1 cellular context compared by ENCODE assay signal in the genomic region with DNA sequence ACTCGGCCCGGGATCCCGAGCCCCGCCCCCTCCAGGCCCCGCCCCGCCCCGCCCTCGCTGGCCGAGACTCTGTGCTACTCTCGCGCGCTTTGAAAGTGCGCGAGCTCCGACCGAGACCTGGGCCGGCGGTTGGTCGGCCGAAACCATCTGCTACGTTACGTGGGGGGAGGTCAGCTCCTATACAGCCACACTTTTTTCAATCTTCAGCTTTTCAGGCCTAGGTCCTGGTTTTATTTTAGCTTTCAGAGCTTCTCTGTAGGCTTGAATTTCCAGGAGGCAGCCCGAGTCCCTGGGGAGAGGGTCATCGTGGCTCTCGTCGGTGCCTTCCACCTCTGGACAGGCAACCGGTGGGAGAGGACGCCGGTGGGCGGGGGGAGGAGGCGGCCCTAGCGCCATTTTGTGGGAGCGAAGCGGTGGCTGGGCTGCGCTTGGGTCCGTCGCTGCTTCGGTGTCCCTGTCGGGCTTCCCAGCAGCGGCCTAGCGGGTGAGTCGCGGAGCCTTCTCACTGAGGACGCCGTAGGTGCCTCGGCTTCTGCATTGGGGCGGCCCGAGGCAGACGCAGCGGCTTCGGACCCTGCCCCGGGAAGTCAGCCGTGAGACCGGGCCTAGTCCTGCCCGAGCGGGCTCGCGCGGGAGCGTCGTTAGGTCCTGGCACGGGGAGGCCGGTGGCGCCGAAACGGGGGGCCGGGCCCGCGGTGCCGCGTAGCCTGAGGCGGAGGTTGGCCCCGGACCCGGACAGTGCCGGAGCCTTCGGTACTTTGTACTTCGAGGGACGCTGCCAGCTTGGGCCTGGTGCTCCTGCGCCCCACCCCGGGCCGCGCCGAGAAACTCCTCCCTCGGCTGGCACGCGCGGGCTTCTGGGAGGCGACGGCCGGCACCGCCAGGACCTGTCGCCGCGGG.
A peak's percentile ranks its signal among the peaks of the same experiment; 100 is the strongest.
TF ChIP-seq lines count a peak whose summit lies in the region.

A gene (plus strand): TSS at position 395 of the 900 bp plus-strand sequence. CDS start 1,074 bp downstream, outside the sequence.

TF ChIP-seq in HepG2, 621 proteins besides CTCF, POLR2A, EP300 and RAD21 (continued from another document and continues in another):
- TF ChIP-seq, protein P1, sequence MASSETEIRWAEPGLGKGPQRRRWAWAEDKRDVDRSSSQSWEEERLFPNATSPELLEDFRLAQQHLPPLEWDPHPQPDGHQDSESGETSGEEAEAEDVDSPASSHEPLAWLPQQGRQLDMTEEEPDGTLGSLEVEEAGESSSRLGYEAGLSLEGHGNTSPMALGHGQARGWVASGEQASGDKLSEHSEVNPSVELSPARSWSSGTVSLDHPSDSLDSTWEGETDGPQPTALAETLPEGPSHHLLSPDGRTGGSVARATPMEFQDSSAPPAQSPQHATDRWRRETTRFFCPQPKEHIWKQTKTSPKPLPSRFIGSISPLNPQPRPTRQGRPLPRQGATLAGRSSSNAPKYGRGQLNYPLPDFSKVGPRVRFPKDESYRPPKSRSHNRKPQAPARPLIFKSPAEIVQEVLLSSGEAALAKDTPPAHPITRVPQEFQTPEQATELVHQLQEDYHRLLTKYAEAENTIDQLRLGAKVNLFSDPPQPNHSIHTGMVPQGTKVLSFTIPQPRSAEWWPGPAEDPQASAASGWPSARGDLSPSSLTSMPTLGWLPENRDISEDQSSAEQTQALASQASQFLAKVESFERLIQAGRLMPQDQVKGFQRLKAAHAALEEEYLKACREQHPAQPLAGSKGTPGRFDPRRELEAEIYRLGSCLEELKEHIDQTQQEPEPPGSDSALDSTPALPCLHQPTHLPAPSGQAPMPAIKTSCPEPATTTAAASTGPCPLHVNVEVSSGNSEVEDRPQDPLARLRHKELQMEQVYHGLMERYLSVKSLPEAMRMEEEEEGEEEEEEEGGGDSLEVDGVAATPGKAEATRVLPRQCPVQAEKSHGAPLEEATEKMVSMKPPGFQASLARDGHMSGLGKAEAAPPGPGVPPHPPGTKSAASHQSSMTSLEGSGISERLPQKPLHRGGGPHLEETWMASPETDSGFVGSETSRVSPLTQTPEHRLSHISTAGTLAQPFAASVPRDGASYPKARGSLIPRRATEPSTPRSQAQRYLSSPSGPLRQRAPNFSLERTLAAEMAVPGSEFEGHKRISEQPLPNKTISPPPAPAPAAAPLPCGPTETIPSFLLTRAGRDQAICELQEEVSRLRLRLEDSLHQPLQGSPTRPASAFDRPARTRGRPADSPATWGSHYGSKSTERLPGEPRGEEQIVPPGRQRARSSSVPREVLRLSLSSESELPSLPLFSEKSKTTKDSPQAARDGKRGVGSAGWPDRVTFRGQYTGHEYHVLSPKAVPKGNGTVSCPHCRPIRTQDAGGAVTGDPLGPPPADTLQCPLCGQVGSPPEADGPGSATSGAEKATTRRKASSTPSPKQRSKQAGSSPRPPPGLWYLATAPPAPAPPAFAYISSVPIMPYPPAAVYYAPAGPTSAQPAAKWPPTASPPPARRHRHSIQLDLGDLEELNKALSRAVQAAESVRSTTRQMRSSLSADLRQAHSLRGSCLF (CRISPR knock-in tag; IDR thresholded peaks at IDR 0.05; ENCODE audit: borderline replicate concordance), result no peak
- TF ChIP-seq ZNF772 (CRISPR knock-in tag; IDR thresholded peaks at IDR 0.05) (peak; percentile 69; the same call in 1 of the 2 replicates), ZNF83 (CRISPR knock-in tag; IDR thresholded peaks at IDR 0.05; ENCODE audit: borderline replicate concordance) (peak; percentile 92; the same call in 1 of the 2 replicates), RARA (CRISPR knock-in tag; IDR thresholded peaks at IDR 0.05) (no peak; the same call in 1 of the 2 replicates), NR2F6 (IDR thresholded peaks at IDR 0.05) (no peak; the same call in 1 of the 2 replicates), NR2F6 (CRISPR knock-in tag; IDR thresholded peaks at IDR 0.05) (no peak), SCMH1 (CRISPR knock-in tag; IDR thresholded peaks at IDR 0.05; ENCODE audit: borderline replicate concordance) (no peak), ZNF263 (CRISPR knock-in tag; IDR thresholded peaks at IDR 0.05) (peak; percentile 63), MAF1 (CRISPR knock-in tag; IDR thresholded peaks at IDR 0.05; ENCODE audit: borderline replicate concordance) (peak; percentile 71; the same call in 1 of the 2 replicates), FOXK1 (CRISPR knock-in tag; IDR thresholded peaks at IDR 0.05; ENCODE audit: borderline replicate concordance, low read depth) (no peak; the same call in 1 of the 2 replicates), MEIS1 (CRISPR knock-in tag; IDR thresholded peaks at IDR 0.05; ENCODE audit: borderline replicate concordance) (peak; percentile 92), PAX8 (CRISPR knock-in tag; IDR thresholded peaks at IDR 0.05; ENCODE audit: borderline replicate concordance) (peak; percentile 98; the same call in 1 of the 2 replicates), ZNF841 (CRISPR knock-in tag; IDR thresholded peaks at IDR 0.05; ENCODE audit: borderline replicate concordance) (0 out of 2 replicates have a peak, but pooled peaks have one; percentile 43), FIP1L1 (IDR thresholded peaks at IDR 0.05; ENCODE audit: borderline replicate concordance, insufficient read depth, low read depth, low read length) (no peak), SNRNP70 (IDR thresholded peaks at IDR 0.05; ENCODE audit: low read depth, low read length) (no peak), TCF12 (IDR thresholded peaks at IDR 0.05) (no peak), TCF12 (CRISPR knock-in tag; IDR thresholded peaks at IDR 0.05) (no peak), TEAD2 (CRISPR knock-in tag; IDR thresholded peaks at IDR 0.05) (no peak), ZNF562 (CRISPR knock-in tag; IDR thresholded peaks at IDR 0.05; ENCODE audit: borderline replicate concordance) (no peak), HCFC1 (IDR thresholded peaks at IDR 0.05; ENCODE audit: low read depth, low read length) (no peak), ZNF792 (CRISPR knock-in tag; IDR thresholded peaks at IDR 0.05) (0 out of 2 replicates have a peak, but pooled peaks have one; percentile 25), TP53 (CRISPR knock-in tag; conservative IDR thresholded peaks at IDR 0.05) (no peak; the same call in 1 of the 2 replicates), HIVEP1 (CRISPR knock-in tag; IDR thresholded peaks at IDR 0.05) (peak; percentile 89; the same call in 1 of the 2 replicates), ZNF329 (CRISPR knock-in tag; IDR thresholded peaks at IDR 0.05; ENCODE audit: low read depth) (0 out of 2 replicates have a peak, but pooled peaks have one; percentile 38), SALL1 (CRISPR knock-in tag; IDR thresholded peaks at IDR 0.05) (peak; percentile 88), ZNF891 (CRISPR knock-in tag; IDR thresholded peaks at IDR 0.05) (peak; percentile 82), SMAD3 (CRISPR knock-in tag; IDR thresholded peaks at IDR 0.05) (peak; percentile 51; the same call in 1 of the 2 replicates), SMARCE1 (IDR thresholded peaks at IDR 0.05; ENCODE audit: borderline replicate concordance) (no peak), HNF4A (CRISPR knock-in tag; IDR thresholded peaks at IDR 0.05) (no peak; the same call in 1 of the 2 replicates), ZNF749 (CRISPR knock-in tag; IDR thresholded peaks at IDR 0.05; ENCODE audit: borderline replicate concordance) (peak; percentile 41; the same call in 1 of the 2 replicates), SMAD9 (CRISPR knock-in tag; IDR thresholded peaks at IDR 0.05) (no peak), HOXA7 (CRISPR knock-in tag; IDR thresholded peaks at IDR 0.05) (no peak), FOXJ3 (CRISPR knock-in tag; IDR thresholded peaks at IDR 0.05; ENCODE audit: borderline replicate concordance) (no peak), ZSCAN22 (CRISPR knock-in tag; IDR thresholded peaks at IDR 0.05) (no peak), WIZ (CRISPR knock-in tag; IDR thresholded peaks at IDR 0.05) (peak; percentile 77; the same call in 1 of the 2 replicates), ZNF552 (CRISPR knock-in tag; IDR thresholded peaks at IDR 0.05; ENCODE audit: borderline replicate concordance) (no peak), KDM5A (IDR thresholded peaks at IDR 0.05; ENCODE audit: borderline replicate concordance, low read length) (peak; percentile 90), SAP130 (CRISPR knock-in tag; IDR thresholded peaks at IDR 0.05; ENCODE audit: low read depth) (peak; percentile 75), RBM39 (IDR thresholded peaks at IDR 0.05; ENCODE audit: low read depth, low read length, poor library complexity, severe bottlenecking) (peak; percentile 96), SOX13 (IDR thresholded peaks at IDR 0.05) (no peak), SOX13 (CRISPR knock-in tag; conservative IDR thresholded peaks at IDR 0.05 in 1 of 2, IDR thresholded peaks at IDR 0.05 in 1 of 2) (peak in 1 of 2 experiments; percentile 4; a peak in 1 of 4 replicates), ZNF737 (CRISPR knock-in tag; IDR thresholded peaks at IDR 0.05; ENCODE audit: borderline replicate concordance) (0 out of 2 replicates have a peak, but pooled peaks have one; percentile 33), ZNF598 (CRISPR knock-in tag; IDR thresholded peaks at IDR 0.05; ENCODE audit: borderline replicate concordance) (no peak), ZNF550 (CRISPR knock-in tag; IDR thresholded peaks at IDR 0.05; ENCODE audit: borderline replicate concordance) (no peak), MTA1 (CRISPR knock-in tag; IDR thresholded peaks at IDR 0.05; ENCODE audit: borderline replicate concordance) (no peak; the same call in 1 of the 2 replicates), ZNF747 (CRISPR knock-in tag; IDR thresholded peaks at IDR 0.05; ENCODE audit: borderline replicate concordance) (peak; percentile 75; the same call in 1 of the 2 replicates)
- TF ChIP-seq, protein P2, sequence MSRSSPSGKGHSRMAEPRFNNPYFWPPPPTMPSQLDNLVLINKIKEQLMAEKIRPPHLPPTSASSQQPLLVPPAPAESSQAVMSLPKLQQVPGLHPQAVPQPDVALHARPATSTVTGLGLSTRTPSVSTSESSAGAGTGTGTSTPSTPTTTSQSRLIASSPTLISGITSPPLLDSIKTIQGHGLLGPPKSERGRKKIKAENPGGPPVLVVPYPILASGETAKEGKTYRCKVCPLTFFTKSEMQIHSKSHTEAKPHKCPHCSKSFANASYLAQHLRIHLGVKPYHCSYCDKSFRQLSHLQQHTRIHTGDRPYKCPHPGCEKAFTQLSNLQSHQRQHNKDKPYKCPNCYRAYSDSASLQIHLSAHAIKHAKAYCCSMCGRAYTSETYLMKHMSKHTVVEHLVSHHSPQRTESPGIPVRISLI (CRISPR knock-in tag; IDR thresholded peaks at IDR 0.05; ENCODE audit: borderline replicate concordance), result no peak
- TF ChIP-seq, protein P3, sequence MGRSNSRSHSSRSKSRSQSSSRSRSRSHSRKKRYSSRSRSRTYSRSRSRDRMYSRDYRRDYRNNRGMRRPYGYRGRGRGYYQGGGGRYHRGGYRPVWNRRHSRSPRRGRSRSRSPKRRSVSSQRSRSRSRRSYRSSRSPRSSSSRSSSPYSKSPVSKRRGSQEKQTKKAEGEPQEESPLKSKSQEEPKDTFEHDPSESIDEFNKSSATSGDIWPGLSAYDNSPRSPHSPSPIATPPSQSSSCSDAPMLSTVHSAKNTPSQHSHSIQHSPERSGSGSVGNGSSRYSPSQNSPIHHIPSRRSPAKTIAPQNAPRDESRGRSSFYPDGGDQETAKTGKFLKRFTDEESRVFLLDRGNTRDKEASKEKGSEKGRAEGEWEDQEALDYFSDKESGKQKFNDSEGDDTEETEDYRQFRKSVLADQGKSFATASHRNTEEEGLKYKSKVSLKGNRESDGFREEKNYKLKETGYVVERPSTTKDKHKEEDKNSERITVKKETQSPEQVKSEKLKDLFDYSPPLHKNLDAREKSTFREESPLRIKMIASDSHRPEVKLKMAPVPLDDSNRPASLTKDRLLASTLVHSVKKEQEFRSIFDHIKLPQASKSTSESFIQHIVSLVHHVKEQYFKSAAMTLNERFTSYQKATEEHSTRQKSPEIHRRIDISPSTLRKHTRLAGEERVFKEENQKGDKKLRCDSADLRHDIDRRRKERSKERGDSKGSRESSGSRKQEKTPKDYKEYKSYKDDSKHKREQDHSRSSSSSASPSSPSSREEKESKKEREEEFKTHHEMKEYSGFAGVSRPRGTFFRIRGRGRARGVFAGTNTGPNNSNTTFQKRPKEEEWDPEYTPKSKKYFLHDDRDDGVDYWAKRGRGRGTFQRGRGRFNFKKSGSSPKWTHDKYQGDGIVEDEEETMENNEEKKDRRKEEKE (IDR thresholded peaks at IDR 0.05), result no peak
- TF ChIP-seq, protein P4, sequence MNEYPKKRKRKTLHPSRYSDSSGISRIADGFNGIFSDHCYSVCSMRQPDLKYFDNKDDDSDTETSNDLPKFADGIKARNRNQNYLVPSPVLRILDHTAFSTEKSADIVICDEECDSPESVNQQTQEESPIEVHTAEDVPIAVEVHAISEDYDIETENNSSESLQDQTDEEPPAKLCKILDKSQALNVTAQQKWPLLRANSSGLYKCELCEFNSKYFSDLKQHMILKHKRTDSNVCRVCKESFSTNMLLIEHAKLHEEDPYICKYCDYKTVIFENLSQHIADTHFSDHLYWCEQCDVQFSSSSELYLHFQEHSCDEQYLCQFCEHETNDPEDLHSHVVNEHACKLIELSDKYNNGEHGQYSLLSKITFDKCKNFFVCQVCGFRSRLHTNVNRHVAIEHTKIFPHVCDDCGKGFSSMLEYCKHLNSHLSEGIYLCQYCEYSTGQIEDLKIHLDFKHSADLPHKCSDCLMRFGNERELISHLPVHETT (CRISPR knock-in tag; conservative IDR thresholded peaks at IDR 0.05), result peak; percentile 51; the same call in 1 of the 2 replicates
- TF ChIP-seq, protein P5, sequence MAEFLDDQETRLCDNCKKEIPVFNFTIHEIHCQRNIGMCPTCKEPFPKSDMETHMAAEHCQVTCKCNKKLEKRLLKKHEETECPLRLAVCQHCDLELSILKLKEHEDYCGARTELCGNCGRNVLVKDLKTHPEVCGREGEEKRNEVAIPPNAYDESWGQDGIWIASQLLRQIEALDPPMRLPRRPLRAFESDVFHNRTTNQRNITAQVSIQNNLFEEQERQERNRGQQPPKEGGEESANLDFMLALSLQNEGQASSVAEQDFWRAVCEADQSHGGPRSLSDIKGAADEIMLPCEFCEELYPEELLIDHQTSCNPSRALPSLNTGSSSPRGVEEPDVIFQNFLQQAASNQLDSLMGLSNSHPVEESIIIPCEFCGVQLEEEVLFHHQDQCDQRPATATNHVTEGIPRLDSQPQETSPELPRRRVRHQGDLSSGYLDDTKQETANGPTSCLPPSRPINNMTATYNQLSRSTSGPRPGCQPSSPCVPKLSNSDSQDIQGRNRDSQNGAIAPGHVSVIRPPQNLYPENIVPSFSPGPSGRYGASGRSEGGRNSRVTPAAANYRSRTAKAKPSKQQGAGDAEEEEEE (CRISPR knock-in tag; IDR thresholded peaks at IDR 0.05; ENCODE audit: borderline replicate concordance), result no peak
- TF ChIP-seq, protein P6, sequence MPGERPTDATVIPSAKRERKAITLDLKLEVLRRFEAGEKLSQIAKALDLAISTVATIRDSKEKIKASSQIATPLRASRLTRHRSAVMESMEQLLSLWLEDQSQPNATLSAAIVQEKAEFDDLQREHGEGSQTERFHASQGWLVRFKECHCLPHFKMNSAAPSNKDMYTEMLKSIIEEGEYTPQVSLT (CRISPR knock-in tag; IDR thresholded peaks at IDR 0.05; ENCODE audit: borderline replicate concordance, low read depth), result no peak
- TF ChIP-seq, protein P7, sequence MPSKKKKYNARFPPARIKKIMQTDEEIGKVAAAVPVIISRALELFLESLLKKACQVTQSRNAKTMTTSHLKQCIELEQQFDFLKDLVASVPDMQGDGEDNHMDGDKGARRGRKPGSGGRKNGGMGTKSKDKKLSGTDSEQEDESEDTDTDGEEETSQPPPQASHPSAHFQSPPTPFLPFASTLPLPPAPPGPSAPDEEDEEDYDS (CRISPR knock-in tag; IDR thresholded peaks at IDR 0.05), result peak; percentile 79
- TF ChIP-seq, protein P8, sequence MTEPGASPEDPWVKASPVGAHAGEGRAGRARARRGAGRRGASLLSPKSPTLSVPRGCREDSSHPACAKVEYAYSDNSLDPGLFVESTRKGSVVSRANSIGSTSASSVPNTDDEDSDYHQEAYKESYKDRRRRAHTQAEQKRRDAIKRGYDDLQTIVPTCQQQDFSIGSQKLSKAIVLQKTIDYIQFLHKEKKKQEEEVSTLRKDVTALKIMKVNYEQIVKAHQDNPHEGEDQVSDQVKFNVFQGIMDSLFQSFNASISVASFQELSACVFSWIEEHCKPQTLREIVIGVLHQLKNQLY (CRISPR knock-in tag; IDR thresholded peaks at IDR 0.05), result no peak
